15 cellular contexts compared by ENCODE assay signal in the genomic region with DNA sequence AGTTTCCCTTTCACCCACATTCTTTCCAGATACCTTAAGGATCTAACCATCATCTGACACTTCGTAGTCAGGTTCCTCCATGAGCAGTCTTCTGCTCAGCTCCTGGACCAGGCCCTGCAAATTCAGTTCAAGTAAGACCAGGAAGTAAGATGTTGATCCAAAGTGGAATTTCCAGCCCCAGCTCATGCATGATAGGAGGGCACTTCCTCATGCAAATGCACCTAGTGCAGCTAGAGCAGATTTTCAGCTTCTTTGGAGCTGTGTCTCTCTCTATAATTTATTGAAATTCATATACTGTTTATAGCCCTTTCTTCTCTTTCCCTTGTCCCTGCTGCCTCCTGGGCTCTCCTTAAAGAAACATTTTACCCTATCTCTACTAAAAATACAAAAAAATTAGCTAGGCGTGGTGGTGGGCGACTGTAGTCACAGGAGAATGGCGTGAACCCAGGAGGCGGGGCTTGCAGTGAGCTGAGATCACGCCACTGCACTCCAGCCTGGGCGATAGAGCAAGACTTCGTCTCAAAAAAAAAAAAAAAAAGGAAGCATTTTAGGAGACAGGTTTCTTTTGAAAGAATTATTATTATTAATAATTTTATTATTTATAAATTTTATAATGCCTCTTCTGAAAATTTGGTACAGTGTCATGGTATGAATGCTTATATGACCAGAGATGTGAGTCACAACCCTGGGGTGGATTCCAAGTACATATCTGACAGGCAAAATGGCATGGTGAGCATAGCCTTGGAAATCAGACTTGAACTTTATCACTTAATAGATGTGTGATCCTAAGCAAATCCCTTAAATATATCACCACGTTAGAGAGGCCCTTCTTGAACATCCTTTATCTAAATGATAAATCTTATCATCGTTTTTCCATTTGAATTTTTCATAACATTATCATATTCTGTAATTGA.
A peak's percentile ranks its signal among the peaks of the same experiment; 100 is the strongest.
DNase-seq lines count a peak whose midpoint lies in the region; ATAC-seq and TF ChIP-seq lines count a peak whose summit lies in the region.
"Had no signal": no experiment of that assay in that cellular context is flagged by ENCODE, and none has a peak within 500 bp of the region (broad histone marks: within the 10 kb centered on the region; RNA-seq: fewer than 3 reads in every experiment).

No MANE protein-coding gene starts in this region.

- peaks cover 5% of the 10 kb centered on the region for H3K79me2 ChIP-seq in mammary epithelial cell (ENCODE audit: insufficient read depth, low read length)
- H3K79me2 ChIP-seq: parathyroid adenoma had no signal

- H3K9me3 Mint-ChIP-seq in activated CD4-positive, alpha-beta memory T cell treated with anti-CD3 and anti-CD28 coated beads, Interleukin-2, amount 10 ng/mL, durations not matched to agents 7 days and 5 days, result no peaks in the 10 kb centered on the region
- H3K9me3 Mint-ChIP-seq: activated T-cell treated with anti-CD3 and anti-CD28 coated beads, Interleukin-2, amount 50 U/mL, for 4 hours had no signal

- POLR2A ChIA-PET in activated CD4-positive, alpha-beta memory T cell treated with anti-CD3 and anti-CD28 coated beads, Interleukin-2, amount 10 ng/mL, durations not matched to agents 7 days and 5 days (lab: Charles Lee), result interaction anchor here (1.7 kb wide), 1 partner anchor 96 kb away, joined by 5 read pairs; no protein-coding TSS in a partner anchor

- DNase-seq in T47D (ENCODE audit: low read depth in 1 of 2, low spot score in 1 of 2), result peak; percentile 52 to 84
- DNase-seq in mammary epithelial cell, result no peak
- DNase-seq in RPMI7951 (ENCODE audit: low read depth), result peak; percentile 26
- peak; percentile 30 to 73 for DNase-seq in foreskin fibroblast
- DNase-seq in upper lobe of left lung, result peak in 1 of 2 donors; percentile 75
- no peak for DNase-seq in NCI-H82 treated with DMSO at 0.1 percent for 48 hours (lab: John Stamatoyannopoulos, UW; ENCODE audit: unreplicated experiment)
- DNase-seq in aorta, result no peak
- DNase-seq in activated CD4-positive, alpha-beta memory T cell treated with anti-CD3 and anti-CD28 coated beads, Interleukin-2, amount 10 ng/mL, durations not matched to agents 7 days and 5 days, result no peak
- DNase-seq: activated T-cell treated with anti-CD3 and anti-CD28 coated beads, Interleukin-2, amount 50 U/mL, for 4 hours; central memory CD4-positive, alpha-beta T cell; GF-D8; NCI-H2029 treated with DMSO at 0.1 percent for 48 hours; RPMI8226; stimulated activated CD4-positive, alpha-beta T cell treated with anti-CD3 and anti-CD28 coated beads, Interleukin-1b, Interleukin-23, amount 100 ng/mL, for 48 hours had no signal

- H3K4me1 Mint-ChIP-seq in activated CD4-positive, alpha-beta memory T cell treated with anti-CD3 and anti-CD28 coated beads, Interleukin-2, amount 10 ng/mL, durations not matched to agents 7 days and 5 days, result no peaks in the 10 kb centered on the region

- H3K4me3 ChIP-seq in mammary epithelial cell (replicated peaks in 1 of 3; ENCODE audit: insufficient read depth in 1 of 3, low read depth in 2 of 3, low read length in 3 of 3) (no peak overlapping the region), foreskin fibroblast (ENCODE audit: low read depth in 1 of 2, low read length in 2 of 2) (no peak overlapping the region), upper lobe of left lung (peak overlapping the region in 3 of 4 donors; percentile 6 to 21 (median 18)), aorta (ENCODE audit: low read length in 2 of 2) (no peak overlapping the region)

- H4K20me1 ChIP-seq in mammary epithelial cell (ENCODE audit: insufficient read depth, low read length), result no peaks in the 10 kb centered on the region

- TF ChIP-seq CTCF in mammary epithelial cell (conservative IDR thresholded peaks at IDR 0.05 in 1 of 2, IDR thresholded peaks at IDR 0.05 in 1 of 2; ENCODE audit: extremely low read depth in 1 of 2, insufficient read depth in 1 of 2, low read depth in 1 of 2, low read length in 2 of 2) (no peak), foreskin fibroblast (IDR thresholded peaks at IDR 0.05; ENCODE audit: low read depth, low read length) (no peak), upper lobe of left lung (IDR thresholded peaks at IDR 0.05) (no peak)

- no peak overlapping the region for H3K27ac Mint-ChIP-seq in activated CD4-positive, alpha-beta memory T cell treated with anti-CD3 and anti-CD28 coated beads, Interleukin-2, amount 10 ng/mL, durations not matched to agents 7 days and 5 days

- dilution Hi-C loops in mammary epithelial cell (cut with HindIII; ENCODE audit: low sequenced_read_pairs), result no loop called here

- H3K4me3 Mint-ChIP-seq in activated CD4-positive, alpha-beta memory T cell treated with anti-CD3 and anti-CD28 coated beads, Interleukin-2, amount 10 ng/mL, durations not matched to agents 7 days and 5 days, result no peak overlapping the region
- H3K4me3 Mint-ChIP-seq: activated T-cell treated with anti-CD3 and anti-CD28 coated beads, Interleukin-2, amount 50 U/mL, for 4 hours had no signal

- in situ Hi-C loops in T47D (cut with HindIII; ENCODE audit: low pct_unique_long_range_greater_than_20kb, low sequenced_read_pairs), result no loop called here
- in situ Hi-C loops in mammary epithelial cell (cut with MboI; ENCODE audit: low sequenced_read_pairs in 2 of 2), result no loop called here

- H3K27ac ChIP-seq in mammary epithelial cell (ENCODE audit: insufficient read depth, low read depth, low read length) (no peak overlapping the region), upper lobe of left lung (peak overlapping the region in 3 of 4 donors; percentile 64 to 71 (median 67)), aorta (ENCODE audit: low read depth in 1 of 2, low read length in 2 of 2) (no peak overlapping the region)
- H3K27ac ChIP-seq: parathyroid adenoma had no signal

- no peaks in the 10 kb centered on the region for H3K36me3 Mint-ChIP-seq in activated CD4-positive, alpha-beta memory T cell treated with anti-CD3 and anti-CD28 coated beads, Interleukin-2, amount 10 ng/mL, durations not matched to agents 7 days and 5 days (ENCODE audit: low read depth)

- H3K27me3 Mint-ChIP-seq in activated CD4-positive, alpha-beta memory T cell treated with anti-CD3 and anti-CD28 coated beads, Interleukin-2, amount 10 ng/mL, durations not matched to agents 7 days and 5 days, result no peaks in the 10 kb centered on the region

- H3K9me3 ChIP-seq in mammary epithelial cell (replicated peaks; ENCODE audit: insufficient read depth, low read length) (no peaks in the 10 kb centered on the region), upper lobe of left lung (no peaks in the 10 kb centered on the region), aorta (ENCODE audit: control insufficient read depth, low read length) (no peaks in the 10 kb centered on the region)

- no peaks in the 10 kb centered on the region for H3K27me3 ChIP-seq in mammary epithelial cell (ENCODE audit: insufficient read depth, low read length)
- H3K27me3 ChIP-seq in upper lobe of left lung, result no peaks in the 10 kb centered on the region
- no peaks in the 10 kb centered on the region for H3K27me3 ChIP-seq in aorta (ENCODE audit: control insufficient read depth in 1 of 2, insufficient read depth in 2 of 2, low read length in 1 of 2)

- no peak overlapping the region for H3K4me2 ChIP-seq in mammary epithelial cell (ENCODE audit: insufficient read depth, low read depth, low read length)

- H3K4me1 ChIP-seq in mammary epithelial cell (ENCODE audit: insufficient read depth, low read length) (no peaks in the 10 kb centered on the region), upper lobe of left lung (peaks cover 0 to 10% (median 6%) of the 10 kb centered on the region in 4 donors), aorta (ENCODE audit: control insufficient read depth in 1 of 2, insufficient read depth in 2 of 2, low read length in 2 of 2) (no peaks in the 10 kb centered on the region)
- H3K4me1 ChIP-seq: parathyroid adenoma had no signal

- intact Hi-C loops in mammary epithelial cell (cut with micrococcal nuclease) (no loop called here), aorta (cut with DNase I) (no loop called here)

- BruUV-seq in mammary epithelial cell (replicated peaks; lab: Mats Ljungman, UMichigan), result no TSS peak

- 95% methylated on average over 10 of the region's 10 CpGs for WGBS in mammary epithelial cell (ENCODE audit: low coverage, missing lambda C conversion rate)
- WGBS in upper lobe of left lung, 2 donors, result 78 to 79% methylated on average over 10 of the region's 10 CpGs
- 45 to 64% methylated on average over 10 of the region's 10 CpGs for WGBS in aorta, 2 donors

- peak in 1 of 4 donors; percentile 40 for TF ChIP-seq POLR2A in upper lobe of left lung (IDR thresholded peaks at IDR 0.05)

- H3K9ac ChIP-seq in mammary epithelial cell (ENCODE audit: insufficient read depth, low read length), result no peak overlapping the region
- H3K9ac ChIP-seq: parathyroid adenoma had no signal

- no peaks in the 10 kb centered on the region for H3K36me3 ChIP-seq in mammary epithelial cell (ENCODE audit: insufficient read depth, low read length)
- H3K36me3 ChIP-seq in upper lobe of left lung, result no peaks in the 10 kb centered on the region
- H3K36me3 ChIP-seq in aorta (ENCODE audit: control insufficient read depth in 1 of 2, insufficient read depth in 2 of 2, low read length in 1 of 2), result no peaks in the 10 kb centered on the region

- TF ChIP-seq EP300 in upper lobe of left lung (IDR thresholded peaks at IDR 0.05), result no peak

- CTCF ChIA-PET in mammary epithelial cell (lab: Charles Lee; ENCODE audit: low non-redundant PET), result no interaction called here
- CTCF ChIA-PET in activated CD4-positive, alpha-beta memory T cell treated with anti-CD3 and anti-CD28 coated beads, Interleukin-2, amount 10 ng/mL, durations not matched to agents 7 days and 5 days (lab: Charles Lee), result interaction anchor here (1.0 to 1.2 kb wide), 2 partner anchors 8 to 95 kb away, joined by 3 read pairs; no protein-coding TSS in a partner anchor

- ATAC-seq in upper lobe of left lung (ENCODE audit: low FRiP score in 2 of 2), result peak; percentile 53 to 78
- no peak for ATAC-seq in aorta (ENCODE audit: low FRiP score)
- ATAC-seq: activated T-cell treated with anti-CD3 and anti-CD28 coated beads, Interleukin-2, amount 50 U/mL, for 4 hours had no signal

- H2AFZ ChIP-seq in mammary epithelial cell (ENCODE audit: low read depth, low read length), result no peak overlapping the region
- H2AFZ ChIP-seq: parathyroid adenoma had no signal

Comparison
In these comparisons a context has a peak if more than half of its experiments do, and no peak if none do; other contexts are left out.
1. DNase-seq: peak in T47D (2 of 2), RPMI7951 (single experiment) and foreskin fibroblast (2 of 2); none in mammary epithelial cell (single experiment), NCI-H82 treated with DMSO at 0.1 percent for 48 hours (single experiment), aorta (0 of 2) and activated CD4-positive, alpha-beta memory T cell treated with anti-CD3 and anti-CD28 coated beads, Interleukin-2, amount 10 ng/mL, durations not matched to agents 7 days and 5 days (single experiment).
2. H3K27ac ChIP-seq: peak in upper lobe of left lung (3 of 4); none in mammary epithelial cell (single experiment) and aorta (0 of 2).
3. H3K4me3 ChIP-seq: peak in upper lobe of left lung (3 of 4); none in mammary epithelial cell (0 of 3), foreskin fibroblast (0 of 2) and aorta (0 of 2).